19 cellular contexts compared by ENCODE assay signal in the genomic region with DNA sequence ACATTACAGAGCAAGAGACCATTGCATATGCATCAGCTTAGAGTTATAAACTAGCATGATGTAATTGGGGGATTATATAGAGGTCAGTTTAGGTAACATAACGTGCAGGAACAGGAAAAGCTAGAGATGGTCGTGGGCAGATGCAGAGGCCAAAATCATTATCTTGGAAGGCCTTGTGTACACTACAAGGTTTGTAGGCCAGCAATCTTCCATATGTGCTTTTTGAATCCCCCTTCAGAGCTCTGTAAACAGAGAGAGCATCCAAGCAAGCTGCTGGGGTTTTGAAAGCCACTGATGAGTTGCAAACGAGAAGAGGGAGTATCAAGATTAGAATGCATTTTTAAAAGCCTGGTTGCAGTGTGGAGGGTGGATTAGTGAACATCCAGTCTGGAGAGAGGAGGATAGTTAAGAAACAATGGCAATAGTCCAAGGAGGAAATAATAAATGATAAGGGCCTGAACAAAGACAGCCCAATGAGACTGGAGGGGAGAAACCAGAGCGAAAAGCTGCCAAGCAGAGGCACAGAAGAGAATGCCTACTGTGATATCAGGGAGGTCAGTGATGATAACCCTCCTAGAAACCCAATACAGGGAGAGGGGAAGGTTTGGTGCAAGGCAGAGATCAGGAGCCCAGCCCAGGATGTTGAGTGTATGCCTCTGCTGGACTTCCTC.
DNase-seq lines count a peak whose midpoint lies in the region; ATAC-seq and TF ChIP-seq lines count a peak whose summit lies in the region.
"Had no signal": no experiment of that assay in that cellular context is flagged by ENCODE, and none has a peak within 500 bp of the region (broad histone marks: within the 10 kb centered on the region; RNA-seq: fewer than 3 reads in every experiment).

No MANE protein-coding gene starts in this region.

- peaks cover 74% of the 10 kb centered on the region for H3K4me1 ChIP-seq in left ventricle myocardium inferior
- H3K4me1 ChIP-seq in thyroid gland: no peaks in the 10 kb centered on the region
- no peaks in the 10 kb centered on the region for H3K4me1 ChIP-seq in foreskin keratinocyte
- H3K4me1 ChIP-seq in psoas muscle: no peaks in the 10 kb centered on the region
- H3K4me1 ChIP-seq: adrenal gland had no signal

- ATAC-seq in foreskin keratinocyte: no peak
- ATAC-seq in psoas muscle: no peak
- ATAC-seq: activated T-cell treated with anti-CD3 and anti-CD28 coated beads, Interleukin-2, amount 50 U/mL, for 4 hours had no signal

- H3K36me3 ChIP-seq in left ventricle myocardium inferior: peaks cover 24% of the 10 kb centered on the region
- H3K36me3 ChIP-seq in thyroid gland: no peaks in the 10 kb centered on the region
- peaks cover 3 to 70% of the 10 kb centered on the region in 2 donors for H3K36me3 ChIP-seq in psoas muscle (ENCODE audit: insufficient read depth in 1 of 2, low read depth in 1 of 2)
- H3K36me3 ChIP-seq: adrenal gland, HAP-1 had no signal

- no peaks in the 10 kb centered on the region for H3K9me3 ChIP-seq in left ventricle myocardium inferior (replicated peaks)
- H3K9me3 ChIP-seq in thyroid gland: no peaks in the 10 kb centered on the region
- H3K9me3 ChIP-seq in psoas muscle: no peaks in the 10 kb centered on the region
- H3K9me3 ChIP-seq: adrenal gland, HAP-1 had no signal

- H3K27ac ChIP-seq in left ventricle myocardium inferior (replicated peaks): peak overlapping the region; percentile 72
- H3K27ac ChIP-seq in thyroid gland: no peak overlapping the region
- H3K27ac ChIP-seq in foreskin keratinocyte: no peak overlapping the region
- no peak overlapping the region for H3K27ac ChIP-seq in psoas muscle
- H3K27ac ChIP-seq: adrenal gland, HL-60, PC-9 had no signal

- DNase-seq in NCI-H748 (lab: John Stamatoyannopoulos, UW; ENCODE audit: unreplicated experiment): peak; percentile 64
- DNase-seq in NCI-H748 treated with DMSO at 0.1 percent for 48 hours (lab: John Stamatoyannopoulos, UW): no peak
- DNase-seq in OCI-M1 (lab: John Stamatoyannopoulos, UW): peak; percentile 33
- no peak for DNase-seq in left ventricle myocardium inferior
- no peak for DNase-seq in thyroid gland
- DNase-seq in stimulated activated CD4-positive, alpha-beta T cell treated with anti-CD3 and anti-CD28 coated beads, Interleukin-2, amount 100 ng/mL, for 48 hours: no peak
- DNase-seq in foreskin keratinocyte: no peak
- DNase-seq in psoas muscle: no peak
- DNase-seq: activated CD4-positive, alpha-beta T cell treated with anti-CD3 and anti-CD28 coated beads for 4 hours; activated T-cell treated with anti-CD3 and anti-CD28 coated beads, Interleukin-2, amount 50 U/mL, for 4 hours; adrenal gland; Calu3; cortex of kidney; Kasumi-1; nucleus accumbens; SW 1271 had no signal

- H3K27me3 ChIP-seq in left ventricle myocardium inferior (ENCODE audit: low read depth) (no peaks in the 10 kb centered on the region), thyroid gland (no peaks in the 10 kb centered on the region), foreskin keratinocyte (no peaks in the 10 kb centered on the region), psoas muscle (ENCODE audit: insufficient read depth in 3 of 3, low read length in 2 of 3) (no peaks in the 10 kb centered on the region)
- H3K27me3 ChIP-seq: adrenal gland had no signal

- no peak for TF ChIP-seq POLR2A in thyroid gland (IDR thresholded peaks at IDR 0.05)

- no peak overlapping the region for H3K4me3 ChIP-seq in left ventricle myocardium inferior
- no peak overlapping the region for H3K4me3 ChIP-seq in thyroid gland (replicated peaks in 1 of 3)
- H3K4me3 ChIP-seq in psoas muscle: no peak overlapping the region
- H3K4me3 ChIP-seq: adrenal gland, HAP-1, PC-9 had no signal

- WGBS in thyroid gland, 2 donors: 71% methylated on average over 4 of the region's 4 CpGs
- 57 to 65% (median 61%) methylated on average over 4 of the region's 4 CpGs for WGBS in psoas muscle, 3 donors

- intact Hi-C loops in left ventricle myocardium inferior (cut with micrococcal nuclease) (no loop called here), thyroid gland (cut with DNase I) (no loop called here), psoas muscle (cut with DNase I) (no loop called here)

- TF ChIP-seq CTCF in left ventricle myocardium inferior (IDR thresholded peaks at IDR 0.05; ENCODE audit: borderline replicate concordance) (no peak), thyroid gland (IDR thresholded peaks at IDR 0.05) (no peak), foreskin keratinocyte (conservative IDR thresholded peaks at IDR 0.05) (no peak), psoas muscle (IDR thresholded peaks at IDR 0.05) (no peak)

Comparison
In these comparisons a context has a peak if more than half of its experiments do, and no peak if none do; other contexts are left out.
1. DNase-seq: peak in NCI-H748 (single experiment) and OCI-M1 (single experiment); none in NCI-H748 treated with DMSO at 0.1 percent for 48 hours (single experiment), left ventricle myocardium inferior (single experiment), thyroid gland (0 of 2), stimulated activated CD4-positive, alpha-beta T cell treated with anti-CD3 and anti-CD28 coated beads, Interleukin-2, amount 100 ng/mL, for 48 hours (0 of 2), foreskin keratinocyte (0 of 2) and psoas muscle (0 of 2).